ENCODE assay signal across 8 cellular contexts in the genomic region with DNA sequence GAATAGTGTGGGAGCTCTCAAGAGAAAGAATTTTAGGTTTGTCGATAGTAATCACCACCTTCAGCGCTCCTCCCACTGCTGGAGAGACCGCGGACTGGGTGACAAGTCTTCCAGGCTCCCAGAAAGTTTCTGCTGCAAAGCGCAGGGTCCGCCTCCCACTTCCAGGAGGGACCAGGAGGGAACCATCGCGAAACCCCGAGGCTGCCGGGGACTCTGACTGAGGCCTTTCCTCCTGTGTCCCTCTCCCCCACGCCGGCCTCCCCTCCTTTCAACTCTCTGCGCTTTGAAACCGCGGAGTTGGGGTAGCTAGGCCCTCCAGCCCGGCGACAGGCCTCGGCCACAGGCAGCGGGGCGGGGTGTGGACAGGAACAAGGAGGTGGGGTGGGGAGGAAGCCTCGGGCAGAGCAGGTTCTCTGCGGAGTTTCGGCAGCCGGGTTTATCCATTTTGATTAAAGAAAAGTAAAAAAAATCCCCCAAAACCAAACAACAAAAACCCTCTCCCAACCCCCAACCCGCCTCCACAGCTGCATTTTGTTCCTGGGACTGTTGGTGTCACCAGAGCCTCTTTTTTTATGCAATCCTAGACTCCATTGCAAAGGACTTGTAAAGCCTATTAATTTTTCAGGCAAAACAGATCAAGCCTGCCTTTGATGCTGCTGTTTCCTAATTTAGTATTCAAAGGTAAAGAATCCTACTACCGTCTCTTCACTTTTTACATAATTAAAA. TPM values are rescaled to one million over a fixed set of nuclear protein-coding genes. Genes with fewer than 3 reads are reported as not detected.
DNase-seq lines count a peak whose midpoint lies in the region; ATAC-seq and TF ChIP-seq lines count a peak whose summit lies in the region.

No MANE protein-coding gene starts in this region.

- TF ChIP-seq POLR2A in Peyer's patch (IDR thresholded peaks at IDR 0.05): no peak
- no peak for TF ChIP-seq POLR2A in thyroid gland (IDR thresholded peaks at IDR 0.05)

- intact Hi-C loops in thyroid gland (cut with DNase I): loop anchor here (5.0 to 10.0 kb wide), 3 partner anchors 326 to 859 kb away; a partner anchor contains a TSS

- H3K4me3 Mint-ChIP-seq in activated naive CD4-positive, alpha-beta T cell treated with anti-CD3 and anti-CD28 coated beads, Interleukin-2, amount 10 ng/mL, durations not matched to agents 7 days and 5 days: peak overlapping the region; percentile 55
- peak overlapping the region; percentile 76 for H3K4me3 Mint-ChIP-seq in glutamatergic neuron (ENCODE audit: unreplicated experiment)

- ATAC-seq in HG03159 (IDR thresholded peaks at IDR 0.05; ENCODE audit: unreplicated experiment): peak; percentile 44

- peak overlapping the region; percentile 99 for H3K27ac Mint-ChIP-seq in activated naive CD4-positive, alpha-beta T cell treated with anti-CD3 and anti-CD28 coated beads, Interleukin-2, amount 10 ng/mL, durations not matched to agents 7 days and 5 days
- peak overlapping the region; percentile 57 for H3K27ac Mint-ChIP-seq in glutamatergic neuron (ENCODE audit: unreplicated experiment)

- DNase-seq in NCI-H1436 (lab: John Stamatoyannopoulos, UW): peak; percentile 7
- no peak for DNase-seq in NCI-H1436 treated with DMSO at 0.1 percent for 48 hours (lab: John Stamatoyannopoulos, UW)
- DNase-seq in Peyer's patch: peak; percentile 60 to 74 (median 67)
- DNase-seq in activated naive CD4-positive, alpha-beta T cell treated with anti-CD3 and anti-CD28 coated beads, Interleukin-2, amount 10 ng/mL, durations not matched to agents 7 days and 5 days: peak; percentile 79
- DNase-seq in glutamatergic neuron: peak; percentile 62
- DNase-seq in thyroid gland: peak; percentile 49 to 52

- H3K27ac ChIP-seq in Peyer's patch (peak overlapping the region; percentile 64 to 76 (median 74)), neutrophil (no peak overlapping the region), thyroid gland (peak overlapping the region in 2 of 3 donors; percentile 40 to 81)

- no peaks in the 10 kb centered on the region for H3K36me3 Mint-ChIP-seq in activated naive CD4-positive, alpha-beta T cell treated with anti-CD3 and anti-CD28 coated beads, Interleukin-2, amount 10 ng/mL, durations not matched to agents 7 days and 5 days
- H3K36me3 Mint-ChIP-seq in glutamatergic neuron (ENCODE audit: unreplicated experiment): no peaks in the 10 kb centered on the region

- H3K4me1 Mint-ChIP-seq in activated naive CD4-positive, alpha-beta T cell treated with anti-CD3 and anti-CD28 coated beads, Interleukin-2, amount 10 ng/mL, durations not matched to agents 7 days and 5 days: peaks cover 55% of the 10 kb centered on the region
- H3K4me1 Mint-ChIP-seq in glutamatergic neuron (ENCODE audit: low read depth, unreplicated experiment): peaks cover 40% of the 10 kb centered on the region

- H3K4me3 ChIP-seq in Peyer's patch (peak overlapping the region; percentile 23 to 60 (median 45)), neutrophil (ENCODE audit: low read depth in 1 of 2, low read length in 1 of 2) (peak overlapping the region; percentile 4 to 11), thyroid gland (replicated peaks in 1 of 3) (peak overlapping the region; percentile 12 to 31 (median 28))

- H3K36me3 ChIP-seq in Peyer's patch (no peaks in the 10 kb centered on the region), neutrophil (no peaks in the 10 kb centered on the region), thyroid gland (no peaks in the 10 kb centered on the region)

- CTCF ChIA-PET in activated naive CD4-positive, alpha-beta T cell treated with anti-CD3 and anti-CD28 coated beads, Interleukin-2, amount 10 ng/mL, durations not matched to agents 7 days and 5 days (lab: Charles Lee): interaction anchor here (0.6 to 4.0 kb wide), 9 partner anchors 130 to 856 kb away, joined by 3 to 25 read pairs (median 7); no protein-coding TSS in a partner anchor

- no peaks in the 10 kb centered on the region for H3K9me3 Mint-ChIP-seq in activated naive CD4-positive, alpha-beta T cell treated with anti-CD3 and anti-CD28 coated beads, Interleukin-2, amount 10 ng/mL, durations not matched to agents 7 days and 5 days
- H3K9me3 Mint-ChIP-seq in glutamatergic neuron (ENCODE audit: unreplicated experiment): no peaks in the 10 kb centered on the region

- no peaks in the 10 kb centered on the region for H3K27me3 ChIP-seq in Peyer's patch
- peaks cover 75% of the 10 kb centered on the region for H3K27me3 ChIP-seq in neutrophil
- no peaks in the 10 kb centered on the region for H3K27me3 ChIP-seq in thyroid gland

- H3K27me3 Mint-ChIP-seq in activated naive CD4-positive, alpha-beta T cell treated with anti-CD3 and anti-CD28 coated beads, Interleukin-2, amount 10 ng/mL, durations not matched to agents 7 days and 5 days: peaks cover 8% of the 10 kb centered on the region
- H3K27me3 Mint-ChIP-seq in glutamatergic neuron (ENCODE audit: unreplicated experiment): no peaks in the 10 kb centered on the region

- H3K4me1 ChIP-seq in Peyer's patch (peaks cover 0 to 11% (median 4%) of the 10 kb centered on the region in 4 donors), neutrophil (ENCODE audit: control insufficient read depth in 1 of 2, insufficient read depth in 1 of 2, low read depth in 1 of 2, low read length in 1 of 2) (peaks cover 8 to 9% of the 10 kb centered on the region in 2 experiments), thyroid gland (peaks cover 3 to 9% of the 10 kb centered on the region in 2 donors)

- TF ChIP-seq CTCF in Peyer's patch (IDR thresholded peaks at IDR 0.05) (peak in 4 of 6 experiments; percentile 25 to 52 (median 46)), glutamatergic neuron (IDR thresholded peaks at IDR 0.05; ENCODE audit: partially characterized antibody, unreplicated experiment) (no peak), neutrophil (IDR thresholded peaks at IDR 0.05) (no peak), thyroid gland (IDR thresholded peaks at IDR 0.05) (peak in 3 of 6 experiments; percentile 45 to 56 (median 52))

- 4 to 10% methylated on average over 18 to 25 of the region's 26 CpGs for WGBS in thyroid gland, 2 donors

- no peaks in the 10 kb centered on the region for H3K9me3 ChIP-seq in Peyer's patch
- no peaks in the 10 kb centered on the region for H3K9me3 ChIP-seq in neutrophil
- no peaks in the 10 kb centered on the region for H3K9me3 ChIP-seq in thyroid gland

RNA-seq across cellular contexts. Expression of a gene that starts 51.9 kb away (rescaled TPM):
- 10 to 100 TPM; 19.8 to 29.9 (median 24.8) TPM for total RNA-seq in Peyer's patch
- 4.6 TPM for total RNA-seq in glutamatergic neuron (ENCODE audit: unreplicated experiment)
- total RNA-seq in thyroid gland: 10 to 100 TPM in 3 of 4 donors, 1 to 10 TPM in 1; 7.6 to 26.0 (median 13.3) TPM

Comparison
In these comparisons a context has a peak if more than half of its experiments do, and no peak if none do; other contexts are left out.
1. CTCF ChIP-seq: peak in Peyer's patch (4 of 6); none in glutamatergic neuron (single experiment) and neutrophil (single experiment).
2. Peak in every context shown above with its lines, with median percentiles within 50 percentile points of each other: H3K4me3 ChIP-seq.